8 cellular contexts compared by ENCODE assay signal in genomic region chr10:48307584-48307983, GRCh38. TPM values are rescaled to one million over a fixed set of nuclear protein-coding genes. Genes with fewer than 3 reads are reported as not detected.
DNase-seq lines count a peak whose midpoint lies in the region; ATAC-seq and TF ChIP-seq lines count a peak whose summit lies in the region.

No MANE protein-coding gene starts in this region.

- no peaks in the 10 kb centered on the region for H3K36me3 Mint-ChIP-seq in CD14-positive monocyte
- H3K36me3 Mint-ChIP-seq in dendritic cell treated with granulocyte-macrophage colony-stimulating factor and Interleukin-4, amounts not matched to agents 40 ng/mL and 50 ng/mL, for 4 days (ENCODE audit: low read depth) = no peaks in the 10 kb centered on the region

- peaks cover 0 to 2% (median 2%) of the 10 kb centered on the region in 3 donors for H3K27me3 Mint-ChIP-seq in CD14-positive monocyte (ENCODE audit: low read depth in 3 of 3)
- H3K27me3 Mint-ChIP-seq in dendritic cell treated with granulocyte-macrophage colony-stimulating factor and Interleukin-4, amounts not matched to agents 40 ng/mL and 50 ng/mL, for 4 days = no peaks in the 10 kb centered on the region

- peak overlapping the region; percentile 77 for H2AFZ ChIP-seq in neural cell (ENCODE audit: low read depth, low read length)

- no peaks in the 10 kb centered on the region for H3K9me2 ChIP-seq in neural cell (ENCODE audit: insufficient read depth, low read length)

- intact Hi-C loops in CD14-positive monocyte (cut with micrococcal nuclease) = loop anchor here in 1 of 2 donors (10.0 kb wide), 1 partner anchor 1237 kb away; no protein-coding TSS in a partner anchor
- intact Hi-C loops in dendritic cell treated with granulocyte-macrophage colony-stimulating factor and Interleukin-4, amounts not matched to agents 40 ng/mL and 50 ng/mL, for 4 days (cut with micrococcal nuclease) = loop anchor here (5.0 kb wide), 1 partner anchor 200 kb away; no protein-coding TSS in a partner anchor

- H3K79me2 ChIP-seq in neural cell (replicated peaks; ENCODE audit: insufficient read depth, low read length) = peaks cover 52% of the 10 kb centered on the region

- H3K36me3 ChIP-seq in neural cell (ENCODE audit: insufficient read depth, low read length) = no peaks in the 10 kb centered on the region

- TF ChIP-seq CTCF in CD14-positive monocyte (IDR thresholded peaks at IDR 0.05) (no peak), NB4 (IDR thresholded peaks at IDR 0.05; ENCODE audit: low read depth, low read length) (no peak), neural cell (IDR thresholded peaks at IDR 0.05; ENCODE audit: poor library complexity, severe bottlenecking) (no peak)

- DNase-seq in CD14-positive monocyte (ENCODE audit: low spot score) = no peak
- no peak for DNase-seq in NB4 (ENCODE audit: low read depth)
- DNase-seq in stimulated activated CD4-positive, alpha-beta T cell treated with anti-CD3 and anti-CD28 coated beads, Interleukin-4, amount 100 ng/mL, for 4 hours = no peak

- peaks cover 4% of the 10 kb centered on the region for H3F3A ChIP-seq in neural cell (ENCODE audit: insufficient read depth, low read length, poor library complexity, severe bottlenecking)

- no peaks in the 10 kb centered on the region for H3K9me3 ChIP-seq in neural cell (ENCODE audit: low read length)

- peak overlapping the region; percentile 82 to 83 for H3K4me3 Mint-ChIP-seq in CD14-positive monocyte
- H3K4me3 Mint-ChIP-seq in dendritic cell treated with granulocyte-macrophage colony-stimulating factor and Interleukin-4, amounts not matched to agents 40 ng/mL and 50 ng/mL, for 4 days = peak overlapping the region; percentile 81

- TF ChIP-seq POLR2A in NB4 (IDR thresholded peaks at IDR 0.05; ENCODE audit: extremely low read depth, insufficient read length) = no peak

- no peaks in the 10 kb centered on the region for H3K27me3 ChIP-seq in neural cell (ENCODE audit: insufficient read depth, low read depth, low read length)

- H3K4me2 ChIP-seq in neural cell (ENCODE audit: low read length) = peak overlapping the region; percentile 74

- no peaks in the 10 kb centered on the region for H3K9me3 Mint-ChIP-seq in CD14-positive monocyte
- H3K9me3 Mint-ChIP-seq in dendritic cell treated with granulocyte-macrophage colony-stimulating factor and Interleukin-4, amounts not matched to agents 40 ng/mL and 50 ng/mL, for 4 days = no peaks in the 10 kb centered on the region

- peak overlapping the region in 6 of 7 donors; percentile 5 to 85 (median 80) for H3K27ac Mint-ChIP-seq in CD14-positive monocyte
- peak overlapping the region; percentile 71 for H3K27ac Mint-ChIP-seq in dendritic cell treated with granulocyte-macrophage colony-stimulating factor and Interleukin-4, amounts not matched to agents 40 ng/mL and 50 ng/mL, for 4 days

- H3K4me3 ChIP-seq in NB4 (ENCODE audit: low read depth, low read length) = peak overlapping the region; percentile 76
- H3K4me3 ChIP-seq in neural cell (ENCODE audit: low read length) = peak overlapping the region; percentile 95

- TF ChIP-seq RAD21 in neural cell (conservative IDR thresholded peaks at IDR 0.05) = no peak

- peaks cover 24% of the 10 kb centered on the region for H3K4me1 Mint-ChIP-seq in CD14-positive monocyte
- peaks cover 25% of the 10 kb centered on the region for H3K4me1 Mint-ChIP-seq in dendritic cell treated with granulocyte-macrophage colony-stimulating factor and Interleukin-4, amounts not matched to agents 40 ng/mL and 50 ng/mL, for 4 days (ENCODE audit: low read depth)

- peak overlapping the region; percentile 97 for H3K9ac ChIP-seq in neural cell (ENCODE audit: low read length)

- H3K27ac ChIP-seq in neural cell (ENCODE audit: low read length) = peak overlapping the region; percentile 95

- H4K20me1 ChIP-seq in neural cell (ENCODE audit: insufficient read depth) = peaks cover 6% of the 10 kb centered on the region

- TF ChIP-seq EP300 in neural cell (conservative IDR thresholded peaks at IDR 0.05; ENCODE audit: poor library complexity, severe bottlenecking) = no peak

- ATAC-seq in HG02884 (IDR thresholded peaks at IDR 0.05; ENCODE audit: unreplicated experiment) = no peak
- ATAC-seq in HG03097 (IDR thresholded peaks at IDR 0.05; ENCODE audit: low FRiP score, unreplicated experiment) = no peak
- no peak for ATAC-seq in GM18517 (IDR thresholded peaks at IDR 0.05; ENCODE audit: unreplicated experiment)

TF ChIP-seq in neural cell, 6 proteins besides CTCF, POLR2A, EP300 and RAD21:
- TF ChIP-seq SMC3 (conservative IDR thresholded peaks at IDR 0.05; ENCODE audit: poor library complexity) (no peak), TAF1 (IDR thresholded peaks at IDR 0.05; ENCODE audit: low read depth) (no peak), MXI1 (conservative IDR thresholded peaks at IDR 0.05; ENCODE audit: poor library complexity, severe bottlenecking) (no peak), POLR2AphosphoS5 (IDR thresholded peaks at IDR 0.05) (no peak)

RNA-seq across cellular contexts. Expression of gene MAPK8, which starts 1.1 kb away (rescaled TPM):
- polyA plus RNA-seq in CD14-positive monocyte (10 to 100 TPM; 18.4 to 18.5 TPM), neural cell (187 and 189 TPM in 2 replicates)
- 408 and 470 TPM in 2 replicates for polyA minus RNA-seq in neural cell

RNA-seq across cellular contexts. Expression of gene FRMPD2, which starts 33.1 kb away (rescaled TPM):
- not detected for polyA plus RNA-seq in CD14-positive monocyte
- polyA plus RNA-seq in neural cell = 0.14 TPM in 1 of 2 replicates, not detected in the other
- 0.23 and 0.73 TPM in 2 replicates for polyA minus RNA-seq in neural cell
